9 cellular contexts compared by ENCODE assay signal in the genomic region with DNA sequence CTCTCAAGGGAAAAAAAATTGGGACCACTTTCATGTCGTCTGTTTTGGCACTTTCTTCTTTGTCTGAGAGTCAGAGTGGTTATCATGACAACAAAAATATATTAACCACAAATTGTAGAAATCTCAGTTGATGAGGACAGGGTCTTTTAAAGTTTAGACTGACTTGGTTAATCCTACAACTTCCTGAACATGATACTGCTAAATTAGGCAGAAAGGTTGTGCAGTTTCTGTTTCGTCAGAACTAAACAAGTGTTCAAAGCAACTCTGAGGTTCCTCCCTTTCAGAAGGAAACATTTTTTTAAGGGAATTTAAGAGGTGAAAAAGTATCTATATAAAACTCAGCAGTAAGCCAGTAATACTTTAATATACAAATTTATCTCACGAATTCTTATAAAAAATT. TPM values are rescaled to one million over a fixed set of nuclear protein-coding genes. Genes with fewer than 3 reads are reported as not detected.
A peak's percentile ranks its signal among the peaks of the same experiment; 100 is the strongest.
DNase-seq lines count a peak whose midpoint lies in the region; ATAC-seq and TF ChIP-seq lines count a peak whose summit lies in the region.
"Had no signal": no experiment of that assay in that cellular context is flagged by ENCODE, and none has a peak within 500 bp of the region (broad histone marks: within the 10 kb centered on the region; RNA-seq: fewer than 3 reads in every experiment).

No MANE protein-coding gene starts in this region.

- intact Hi-C loops in dendritic cell treated with granulocyte-macrophage colony-stimulating factor and Interleukin-4, amounts not matched to agents 40 ng/mL and 50 ng/mL, for 4 days (cut with micrococcal nuclease): no loop called here
- intact Hi-C loops in upper lobe of right lung (cut with DNase I): no loop called here

- peak; percentile 59 for DNase-seq in NOMO-1 treated with DMSO at 0.1 percent for 48 hours (lab: John Stamatoyannopoulos, UW; ENCODE audit: unreplicated experiment)
- DNase-seq in NOMO-1 treated with dmso at 0.1 percent for 144 hours (lab: John Stamatoyannopoulos, UW; ENCODE audit: unreplicated experiment): no peak
- no peak for DNase-seq in upper lobe of right lung
- no peak for DNase-seq in activated effector memory CD4-positive, alpha-beta T cell treated with anti-CD3 and anti-CD28 coated beads, Interleukin-2, amount 50 U/mL, for 16 hours
- no peak for DNase-seq in cortex of kidney (lab: John Stamatoyannopoulos, UW)
- DNase-seq: 8988T had no signal

- no peaks in the 10 kb centered on the region for H3K36me3 Mint-ChIP-seq in dendritic cell treated with granulocyte-macrophage colony-stimulating factor and Interleukin-4, amounts not matched to agents 40 ng/mL and 50 ng/mL, for 4 days (ENCODE audit: low read depth)

- H3K4me3 Mint-ChIP-seq in dendritic cell treated with granulocyte-macrophage colony-stimulating factor and Interleukin-4, amounts not matched to agents 40 ng/mL and 50 ng/mL, for 4 days: no peak overlapping the region

- H3K9me3 ChIP-seq in upper lobe of right lung: no peaks in the 10 kb centered on the region

- no peaks in the 10 kb centered on the region for H3K4me1 ChIP-seq in upper lobe of right lung

- H3K27ac ChIP-seq in upper lobe of right lung: no peak overlapping the region

- H3K27me3 ChIP-seq in upper lobe of right lung: no peaks in the 10 kb centered on the region

- H3K4me3 ChIP-seq in upper lobe of right lung: no peak overlapping the region

- no peaks in the 10 kb centered on the region for H3K27me3 Mint-ChIP-seq in dendritic cell treated with granulocyte-macrophage colony-stimulating factor and Interleukin-4, amounts not matched to agents 40 ng/mL and 50 ng/mL, for 4 days

- peaks cover 12% of the 10 kb centered on the region for H3K4me1 Mint-ChIP-seq in dendritic cell treated with granulocyte-macrophage colony-stimulating factor and Interleukin-4, amounts not matched to agents 40 ng/mL and 50 ng/mL, for 4 days (ENCODE audit: low read depth)

- ATAC-seq in HG03378 (IDR thresholded peaks at IDR 0.05; ENCODE audit: unreplicated experiment) (peak; percentile 81), upper lobe of right lung (peak; percentile 46), HG02623 (IDR thresholded peaks at IDR 0.05; ENCODE audit: unreplicated experiment) (no peak)

- TF ChIP-seq CTCF in upper lobe of right lung (IDR thresholded peaks at IDR 0.05): no peak

- no peaks in the 10 kb centered on the region for H3K9me3 Mint-ChIP-seq in dendritic cell treated with granulocyte-macrophage colony-stimulating factor and Interleukin-4, amounts not matched to agents 40 ng/mL and 50 ng/mL, for 4 days

- H3K36me3 ChIP-seq in upper lobe of right lung: no peaks in the 10 kb centered on the region

- peak overlapping the region; percentile 66 for H3K27ac Mint-ChIP-seq in dendritic cell treated with granulocyte-macrophage colony-stimulating factor and Interleukin-4, amounts not matched to agents 40 ng/mL and 50 ng/mL, for 4 days

RNA-seq across cellular contexts. Expression of a gene that starts 15.3 kb away (rescaled TPM):
- 53.7 TPM for total RNA-seq in upper lobe of right lung
